ENCODE assay signal across 18 cellular contexts in the genomic region with DNA sequence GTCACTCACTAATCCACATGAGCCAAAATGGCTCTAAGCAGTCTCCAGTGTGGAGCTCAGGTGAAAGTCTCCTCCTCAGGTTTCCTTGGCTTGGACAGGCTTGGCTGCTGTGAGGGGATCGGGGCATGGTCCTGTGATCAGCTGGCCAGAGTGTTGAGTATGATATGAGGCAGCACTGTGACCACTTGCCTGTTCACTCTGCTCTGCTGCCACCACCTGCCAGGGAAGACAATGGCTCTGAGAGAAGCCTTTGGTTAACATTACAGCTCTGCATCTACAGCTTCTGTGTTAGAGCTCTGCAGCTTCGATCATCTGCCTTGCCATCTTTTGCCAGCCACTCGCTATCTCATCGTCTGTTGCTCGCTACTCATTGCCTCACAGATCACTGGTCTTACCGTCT. TPM values are rescaled to one million over a fixed set of nuclear protein-coding genes. Genes with fewer than 3 reads are reported as not detected.
DNase-seq lines count a peak whose midpoint lies in the region; ATAC-seq and TF ChIP-seq lines count a peak whose summit lies in the region.
"Had no signal": no experiment of that assay in that cellular context is flagged by ENCODE, and none has a peak within 500 bp of the region (broad histone marks: within the 10 kb centered on the region; RNA-seq: fewer than 3 reads in every experiment).

No MANE protein-coding gene starts in this region.

- no peak overlapping the region for H3K18ac ChIP-seq in IMR-90 (ENCODE audit: low read depth, low read length)

- CTCF ChIA-PET in IMR-90 (lab: Yijun Ruan, JAX) = no interaction called here

- TF ChIP-seq CTCF in IMR-90 (conservative IDR thresholded peaks at IDR 0.05; ENCODE audit: low read depth, low read length) (no peak), LNCaP clone FGC (IDR thresholded peaks at IDR 0.05; ENCODE audit: control insufficient read depth, extremely low read depth, insufficient read depth) (0 out of 2 replicates have a peak, but pooled peaks have one; percentile 6), spleen (IDR thresholded peaks at IDR 0.05 in 8 of 11, conservative IDR thresholded peaks at IDR 0.05 in 3 of 11) (no peak)

- no peak overlapping the region for H2BK5ac ChIP-seq in IMR-90 (ENCODE audit: low read depth, low read length, poor library complexity, severe bottlenecking)

- no peak overlapping the region for H2BK15ac ChIP-seq in IMR-90 (ENCODE audit: low read depth, low read length)

- no peak overlapping the region for H2BK120ac ChIP-seq in IMR-90 (ENCODE audit: low read depth, low read length)

- dilution Hi-C loops in IMR-90 (cut with HindIII; ENCODE audit: low sequenced_read_pairs, unreplicated experiment) = no loop called here

- no peak overlapping the region for H3K56ac ChIP-seq in IMR-90 (ENCODE audit: extremely low read depth, insufficient read depth, low read length)

- no peaks in the 10 kb centered on the region for H3K36me3 ChIP-seq in IMR-90 (ENCODE audit: control insufficient read depth, insufficient read depth, low read length)
- H3K36me3 ChIP-seq in spleen = no peaks in the 10 kb centered on the region
- H3K36me3 ChIP-seq: HAP-1 had no signal

- DNase-seq in IMR-90 (no peak), LNCaP clone FGC (ENCODE audit: low read depth) (no peak), left lobe of liver (ENCODE audit: low spot score) (no peak), spleen (peak; percentile 41), NCI-H2227 (lab: John Stamatoyannopoulos, UW; ENCODE audit: unreplicated experiment) (no peak), nucleus accumbens (lab: John Stamatoyannopoulos, UW) (no peak)
- DNase-seq: C1 segment of cervical spinal cord; Calu3; CD4-positive, alpha-beta memory T cell; COR-L47; DMS79; EL; GDM1; GOT3; HFFc6 had no signal

- POLR2A ChIA-PET in IMR-90 (lab: Charles Lee; ENCODE audit: unreplicated experiment) = no interaction called here

- no peaks in the 10 kb centered on the region for H3K79me1 ChIP-seq in IMR-90 (ENCODE audit: low read depth in 1 of 2, low read length in 2 of 2)

- H3K9me3 ChIP-seq in IMR-90 (ENCODE audit: control insufficient read depth, insufficient read depth, low read length) (peaks cover 20% of the 10 kb centered on the region), spleen (peaks cover 0 to 62% (median 38%) of the 10 kb centered on the region in 8 donors)

- intact Hi-C loops in IMR-90 (cut with micrococcal nuclease) (no loop called here), spleen (cut with DNase I; ENCODE audit: low total_unique reads) (no loop called here)

- no peak overlapping the region for H3K14ac ChIP-seq in IMR-90 (replicated peaks; ENCODE audit: low read depth, low read length)

- H3K4me1 ChIP-seq in IMR-90 (ENCODE audit: control insufficient read depth, insufficient read depth, low read length) = no peaks in the 10 kb centered on the region
- no peaks in the 10 kb centered on the region for H3K4me1 ChIP-seq in spleen
- H3K4me1 ChIP-seq: HAP-1 had no signal

- H3K9ac ChIP-seq in IMR-90 (ENCODE audit: low read depth, low read length) = no peak overlapping the region

- no peak for TF ChIP-seq POLR2A in IMR-90 (IDR thresholded peaks at IDR 0.05; ENCODE audit: low read depth, low read length)
- TF ChIP-seq POLR2A in spleen (IDR thresholded peaks at IDR 0.05) = no peak

- H3K23ac ChIP-seq in IMR-90 (ENCODE audit: low read depth, low read length) = no peak overlapping the region

- in situ Hi-C loops in IMR-90 (cut with MboI; ENCODE audit: low sequenced_read_pairs) = no loop called here

- no peak for TF ChIP-seq RAD21 in IMR-90 (IDR thresholded peaks at IDR 0.05; ENCODE audit: low read length)

- H4K8ac ChIP-seq in IMR-90 (ENCODE audit: low read depth in 2 of 2, low read length in 2 of 2) = no peak overlapping the region

- no peak overlapping the region for H4K5ac ChIP-seq in IMR-90 (ENCODE audit: low read depth, low read length)

- H3K9me1 ChIP-seq in IMR-90 (ENCODE audit: insufficient read depth, low read length) = no peaks in the 10 kb centered on the region

- H3K4ac ChIP-seq in IMR-90 (ENCODE audit: low read depth, low read length) = no peak overlapping the region

- H3K27me3 ChIP-seq in IMR-90 (ENCODE audit: control insufficient read depth, insufficient read depth, low read length) = no peaks in the 10 kb centered on the region
- no peaks in the 10 kb centered on the region for H3K27me3 ChIP-seq in spleen (replicated peaks in 1 of 7)

- H3K27ac ChIP-seq in IMR-90 (ENCODE audit: insufficient read depth, low read length) (no peak overlapping the region), spleen (no peak overlapping the region)

- no peak overlapping the region for H2BK20ac ChIP-seq in IMR-90 (ENCODE audit: low read depth, low read length)

- no peaks in the 10 kb centered on the region for H4K20me1 ChIP-seq in IMR-90 (ENCODE audit: insufficient read depth, low read length)

- H3K4me2 ChIP-seq in IMR-90 (ENCODE audit: low read depth, low read length) = no peak overlapping the region

- no peak for ATAC-seq in IMR-90 (ENCODE audit: low read depth)
- ATAC-seq in left lobe of liver = peak; percentile 40
- ATAC-seq in HG03025 (IDR thresholded peaks at IDR 0.05; ENCODE audit: low FRiP score, unreplicated experiment) = no peak
- ATAC-seq: GM12878 had no signal

- 80% methylated on average over 1 of the region's 6 CpGs; no CpG with 5 or more reads in 1 of the 2 experiments for WGBS in IMR-90 (ENCODE audit: extremely low coverage in 2 of 2, insufficient read length in 1 of 2), 2 experiments
- WGBS in spleen, 5 donors = 88 to 92% (median 90%) methylated on average over 6 of the region's 6 CpGs

- H2AK9ac ChIP-seq in IMR-90 (replicated peaks; ENCODE audit: low read depth, low read length, poor library complexity) = no peak overlapping the region

- H3K4me3 ChIP-seq in IMR-90 (ENCODE audit: insufficient read depth, low read depth, low read length) = no peak overlapping the region
- no peak overlapping the region for H3K4me3 ChIP-seq in LNCaP clone FGC (ENCODE audit: low read depth, low read length)
- H3K4me3 ChIP-seq in spleen = no peak overlapping the region
- H3K4me3 ChIP-seq: GM12878, HAP-1 had no signal

- peak overlapping the region; percentile 37 for H2AFZ ChIP-seq in IMR-90 (replicated peaks; ENCODE audit: low read length, poor library complexity)

- no peak overlapping the region for H2AK5ac ChIP-seq in IMR-90 (ENCODE audit: low read depth, low read length)

- no peak overlapping the region for H4K91ac ChIP-seq in IMR-90 (ENCODE audit: insufficient read depth, low read depth, low read length)

- BruUV-seq in IMR-90 (replicated peaks; lab: Mats Ljungman, UMichigan) = no TSS peak

TF ChIP-seq in IMR-90, 13 proteins besides CTCF, POLR2A, EP300 and RAD21:
- TF ChIP-seq CEBPB (IDR thresholded peaks at IDR 0.05; ENCODE audit: low read depth, low read length) (no peak), MXI1 (IDR thresholded peaks at IDR 0.05; ENCODE audit: borderline replicate concordance, low read depth, low read length) (no peak)
- TF ChIP-seq, protein P1, sequence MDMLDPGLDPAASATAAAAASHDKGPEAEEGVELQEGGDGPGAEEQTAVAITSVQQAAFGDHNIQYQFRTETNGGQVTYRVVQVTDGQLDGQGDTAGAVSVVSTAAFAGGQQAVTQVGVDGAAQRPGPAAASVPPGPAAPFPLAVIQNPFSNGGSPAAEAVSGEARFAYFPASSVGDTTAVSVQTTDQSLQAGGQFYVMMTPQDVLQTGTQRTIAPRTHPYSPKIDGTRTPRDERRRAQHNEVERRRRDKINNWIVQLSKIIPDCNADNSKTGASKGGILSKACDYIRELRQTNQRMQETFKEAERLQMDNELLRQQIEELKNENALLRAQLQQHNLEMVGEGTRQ (IDR thresholded peaks at IDR 0.05; ENCODE audit: low read depth, low read length) = no peak

RNA-seq across cellular contexts. Expression of gene PTN, which starts 20.1 kb away (rescaled TPM):
- total RNA-seq in IMR-90 (2012; rRNA removed) = 61.7 and 86.7 TPM in 2 replicates
- polyA plus RNA-seq in IMR-90 (2012; rRNA removed) = 186 and 187 TPM in 2 replicates
- polyA plus RNA-seq in IMR-90 (2012; cell fraction: cytosol; rRNA removed) = 94.0 and 255 TPM in 2 replicates
- 20.7 and 53.6 TPM in 2 replicates for polyA plus RNA-seq in IMR-90 (2012; cell fraction: nucleus; rRNA removed; ENCODE audit: low replicate concordance)
- total RNA-seq in left lobe of liver = 0.38 TPM
- total RNA-seq in spleen = 10 to 100 TPM in 3 of 7 donors, 1 to 10 TPM in 4; 5.2 to 21.1 (median 8.7) TPM
- 1 to 10 TPM; 2.1 to 4.5 (median 4.2) TPM for polyA plus RNA-seq in spleen
- total RNA-seq: CD4-positive, alpha-beta memory T cell; GM12878 had no signal
